Comparison of ENCODE assay signal across 1 cellular context in genomic region chr2:74461187-74462053, GRCh38.
TF ChIP-seq lines count a peak whose summit lies in the region.

No MANE protein-coding gene starts in this region.

TF ChIP-seq in WTC11, 78 proteins besides CTCF, POLR2A, EP300 and RAD21 (continued from another document):
- TF ChIP-seq AR (CRISPR knock-in tag; IDR thresholded peaks at IDR 0.05) (no peak), JAZF1 (CRISPR knock-in tag; IDR thresholded peaks at IDR 0.05) (no peak), ZBTB21 (CRISPR knock-in tag; IDR thresholded peaks at IDR 0.05; ENCODE audit: borderline replicate concordance) (no peak), PRRX2 (CRISPR knock-in tag; IDR thresholded peaks at IDR 0.05) (no peak), EMX1 (CRISPR knock-in tag; IDR thresholded peaks at IDR 0.05) (no peak), E2F5 (CRISPR knock-in tag; IDR thresholded peaks at IDR 0.05) (no peak), TCF7 (CRISPR knock-in tag; IDR thresholded peaks at IDR 0.05; ENCODE audit: low read depth) (no peak), MAX (CRISPR knock-in tag; IDR thresholded peaks at IDR 0.05) (no peak), CREB1 (CRISPR knock-in tag; IDR thresholded peaks at IDR 0.05) (no peak), SMAD4 (CRISPR knock-in tag; IDR thresholded peaks at IDR 0.05) (no peak)
